ENCODE assay signal across 8 cellular contexts in genomic region chr11:62622476-62622875, GRCh38. TPM values are rescaled to one million over a fixed set of nuclear protein-coding genes. Genes with fewer than 3 reads are reported as not detected.
DNase-seq lines count a peak whose midpoint lies in the region; ATAC-seq and TF ChIP-seq lines count a peak whose summit lies in the region.

No MANE protein-coding gene starts in this region.

- no peak overlapping the region for H2AFZ ChIP-seq in OCI-LY1 (ENCODE audit: low read length)
- peak overlapping the region; percentile 27 for H2AFZ ChIP-seq in neuron (ENCODE audit: low read depth, low read length)

- peak overlapping the region; percentile 17; the same call in 1 of the 2 replicates for H3K9ac ChIP-seq in OCI-LY1 (ENCODE audit: low read length)

- WGBS in ectodermal cell, 2 experiments = 87 to 88% methylated on average over 3 of the region's 3 CpGs

- ATAC-seq in GM18498 (IDR thresholded peaks at IDR 0.05; ENCODE audit: unreplicated experiment) (no peak), HG02588 (IDR thresholded peaks at IDR 0.05; ENCODE audit: unreplicated experiment) (no peak)

- CTCF ChIA-PET in BJ (lab: Yijun Ruan, JAX) = interaction anchor here (0.7 to 4.0 kb wide), 5 partner anchors 10 to 227 kb away, joined by 3 to 26 read pairs (median 3); partner anchors contain the start of genes EML3, ROM1 and TUT1

- POLR2A ChIA-PET in BJ (lab: Charles Lee) = interaction anchor here (2.2 kb wide), 1 partner anchor 43 kb away, joined by 11 read pairs; the partner anchor contains the start of genes C11orf98 and CSKMT

- H4K20me1 ChIP-seq in OCI-LY1 (ENCODE audit: insufficient read depth, low read length) = no peaks in the 10 kb centered on the region

- H3K4me2 ChIP-seq in OCI-LY1 (ENCODE audit: low read length) = peak overlapping the region; percentile 33

- no peaks in the 10 kb centered on the region for H3K9me2 ChIP-seq in OCI-LY1 (ENCODE audit: low read depth, low read length)

- H3K9me3 ChIP-seq in OCI-LY1 (ENCODE audit: low read length) (no peaks in the 10 kb centered on the region), ectodermal cell (ENCODE audit: control insufficient read depth, low read length) (no peaks in the 10 kb centered on the region), neuron (ENCODE audit: low read length) (no peaks in the 10 kb centered on the region)

- DNase-seq in BJ (ENCODE audit: low read depth) = no peak
- DNase-seq in NCI-H128 (lab: John Stamatoyannopoulos, UW; ENCODE audit: unreplicated experiment) = no peak
- no peak for DNase-seq in ACHN

- H3K4me3 ChIP-seq in BJ (ENCODE audit: low read depth, low read length) (peak overlapping the region; percentile 54), OCI-LY1 (ENCODE audit: low read depth, low read length, poor library complexity, severe bottlenecking) (peak overlapping the region; percentile 96), ectodermal cell (ENCODE audit: insufficient read depth, low read depth, low read length) (no peak overlapping the region), neuron (ENCODE audit: low read length) (peak overlapping the region; percentile 82)

- no peak for TF ChIP-seq CTCF in BJ (IDR thresholded peaks at IDR 0.05; ENCODE audit: insufficient read depth, low read depth, low read length)
- no peak for TF ChIP-seq CTCF in OCI-LY1 (IDR thresholded peaks at IDR 0.05; ENCODE audit: low read length)

- H3K36me3 ChIP-seq in BJ (ENCODE audit: control insufficient read depth, insufficient read depth, low read length) (peaks cover 17% of the 10 kb centered on the region), OCI-LY1 (ENCODE audit: insufficient read depth, low read length) (peaks cover 35% of the 10 kb centered on the region), ectodermal cell (ENCODE audit: control insufficient read depth, insufficient read depth, low read length) (peaks cover 18% of the 10 kb centered on the region), neuron (ENCODE audit: insufficient read depth, low read length) (peaks cover 28% of the 10 kb centered on the region)

- H3K79me2 ChIP-seq in OCI-LY1 (ENCODE audit: insufficient read depth, low read length) = peaks cover 8% of the 10 kb centered on the region

- in situ Hi-C loops in ACHN (cut with HindIII; ENCODE audit: low pct_ligation_motif_present, low pct_unique_long_range_greater_than_20kb, low sequenced_read_pairs) = no loop called here

- H3K4me1 ChIP-seq in OCI-LY1 (ENCODE audit: insufficient read depth, low read length, severe bottlenecking) (peaks cover 14% of the 10 kb centered on the region), ectodermal cell (ENCODE audit: control insufficient read depth, insufficient read depth, low read length) (peaks cover 10% of the 10 kb centered on the region), neuron (ENCODE audit: insufficient read depth, low read length) (peaks cover 11% of the 10 kb centered on the region)

- H3K27me3 ChIP-seq in BJ (ENCODE audit: control insufficient read depth, insufficient read depth, low read length) (no peaks in the 10 kb centered on the region), OCI-LY1 (ENCODE audit: insufficient read depth, low read length) (no peaks in the 10 kb centered on the region), ectodermal cell (ENCODE audit: control insufficient read depth, insufficient read depth, low read length, poor library complexity, severe bottlenecking) (no peaks in the 10 kb centered on the region), neuron (ENCODE audit: insufficient read depth, low read length) (no peaks in the 10 kb centered on the region)

- H3K27ac ChIP-seq in OCI-LY1 (ENCODE audit: low read depth, low read length, poor library complexity, severe bottlenecking) (peak overlapping the region; percentile 80), ectodermal cell (ENCODE audit: insufficient read depth, low read depth, low read length, poor library complexity, severe bottlenecking) (peak overlapping the region; percentile 66)

- peaks cover 7% of the 10 kb centered on the region; the same call in 1 of the 2 replicates for H3F3A ChIP-seq in OCI-LY1 (ENCODE audit: insufficient read depth, low read length)

RNA-seq across cellular contexts. Expression of gene B3GAT3, which starts 0.7 kb away (rescaled TPM):
- 24.5 and 42.4 TPM in 2 replicates for polyA plus RNA-seq in BJ (2011; rRNA removed)
- 10.5 and 15.5 TPM in 2 replicates for polyA minus RNA-seq in BJ (2011; rRNA and poly(A)+ RNA removed)
- 45.4 TPM for polyA plus RNA-seq in ectodermal cell (2013, experiment 1 of 4)
- 39.3 TPM for polyA plus RNA-seq in ectodermal cell (2013, experiment 2 of 4)
- 35.7 TPM for polyA plus RNA-seq in ectodermal cell (2013, experiment 3 of 4)
- polyA plus RNA-seq in ectodermal cell (2013, experiment 4 of 4) = 39.5 TPM

RNA-seq across cellular contexts. Expression of gene ROM1, which starts 9.4 kb away (rescaled TPM):
- polyA plus RNA-seq in BJ (2011; rRNA removed) = 2.1 and 2.2 TPM in 2 replicates
- 0.57 and 2.2 TPM in 2 replicates for polyA minus RNA-seq in BJ (2011; rRNA and poly(A)+ RNA removed)
- polyA plus RNA-seq in ectodermal cell (2013, experiment 1 of 4) = 1.8 TPM
- 0.94 TPM for polyA plus RNA-seq in ectodermal cell (2013, experiment 2 of 4)
- polyA plus RNA-seq in ectodermal cell (2013, experiment 3 of 4) = 1.4 TPM
- 2.2 TPM for polyA plus RNA-seq in ectodermal cell (2013, experiment 4 of 4)

RNA-seq across cellular contexts. Expression of gene EML3, which starts 9.9 kb away (rescaled TPM):
- polyA plus RNA-seq in BJ (2011; rRNA removed) = 18.9 and 26.5 TPM in 2 replicates
- 15.0 and 19.0 TPM in 2 replicates for polyA minus RNA-seq in BJ (2011; rRNA and poly(A)+ RNA removed)
- polyA plus RNA-seq in ectodermal cell (2013, experiment 1 of 4) = 26.1 TPM
- polyA plus RNA-seq in ectodermal cell (2013, experiment 2 of 4) = 28.1 TPM
- 24.4 TPM for polyA plus RNA-seq in ectodermal cell (2013, experiment 3 of 4)
- 22.3 TPM for polyA plus RNA-seq in ectodermal cell (2013, experiment 4 of 4)

RNA-seq across cellular contexts. Expression of gene MTA2, which starts 20.8 kb away (rescaled TPM):
- 16.4 and 17.8 TPM in 2 replicates for polyA plus RNA-seq in BJ (2011; rRNA removed)
- polyA minus RNA-seq in BJ (2011; rRNA and poly(A)+ RNA removed) = 42.7 and 47.1 TPM in 2 replicates
- polyA plus RNA-seq in ectodermal cell (2013, experiment 1 of 4) = 143 TPM
- polyA plus RNA-seq in ectodermal cell (2013, experiment 2 of 4) = 142 TPM
- polyA plus RNA-seq in ectodermal cell (2013, experiment 3 of 4) = 107 TPM
- 111 TPM for polyA plus RNA-seq in ectodermal cell (2013, experiment 4 of 4)

RNA-seq across cellular contexts. Expression of gene GANAB, which starts 23.9 kb away (rescaled TPM):
- polyA plus RNA-seq in BJ (2011; rRNA removed) = 388 and 463 TPM in 2 replicates
- polyA minus RNA-seq in BJ (2011; rRNA and poly(A)+ RNA removed) = 228 and 305 TPM in 2 replicates
- 372 TPM for polyA plus RNA-seq in ectodermal cell (2013, experiment 1 of 4)
- polyA plus RNA-seq in ectodermal cell (2013, experiment 2 of 4) = 408 TPM
- polyA plus RNA-seq in ectodermal cell (2013, experiment 3 of 4) = 257 TPM
- polyA plus RNA-seq in ectodermal cell (2013, experiment 4 of 4) = 292 TPM
